ENCODE assay signal across 9 cellular contexts in the genomic region with DNA sequence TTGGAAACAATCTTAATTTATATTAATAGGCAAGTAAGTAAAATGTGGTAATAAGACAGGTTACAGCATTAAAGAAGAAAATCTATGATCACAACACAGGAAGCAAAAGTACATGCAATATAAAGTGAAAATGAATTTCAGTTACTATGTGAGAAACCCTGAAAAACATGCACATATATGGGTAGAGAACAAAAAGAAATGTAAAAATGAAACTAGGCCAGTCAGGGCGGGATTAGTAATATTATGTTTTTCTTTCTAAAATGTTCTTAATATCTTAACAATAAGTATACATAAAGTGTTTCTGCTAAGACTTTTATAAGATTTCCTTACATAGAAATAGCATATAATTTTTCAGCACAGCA. TPM values are rescaled to one million over a fixed set of nuclear protein-coding genes. Genes with fewer than 3 reads are reported as not detected.
DNase-seq lines count a peak whose midpoint lies in the region; ATAC-seq and TF ChIP-seq lines count a peak whose summit lies in the region.
"Had no signal": no experiment of that assay in that cellular context is flagged by ENCODE, and none has a peak within 500 bp of the region (broad histone marks: within the 10 kb centered on the region; RNA-seq: fewer than 3 reads in every experiment).

No MANE protein-coding gene starts in this region.

- H3K27me3 Mint-ChIP-seq in immature natural killer cell (ENCODE audit: low read depth in 3 of 3), result peaks cover 0 to 3% (median 1%) of the 10 kb centered on the region in 3 donors
- H3K27me3 Mint-ChIP-seq: brain had no signal

- peak overlapping the region; percentile 76 to 94 (median 90) for H3K27ac Mint-ChIP-seq in immature natural killer cell

- POLR2A ChIA-PET in GM10248 (lab: Yijun Ruan, JAX), result interaction anchor here (0.7 to 1.2 kb wide), 2 partner anchors 14 to 15 kb away, joined by 5 read pairs; a partner anchor contains a TSS

- DNase-seq in GM10248 (ENCODE audit: extremely low spot score) (peak; percentile 27), immature natural killer cell (peak; percentile 45 to 51 (median 46)), SIG-M5 treated with dmso at 0.1 percent for 504 hours (lab: John Stamatoyannopoulos, UW; ENCODE audit: unreplicated experiment) (no peak), HuH-7.5 (ENCODE audit: low spot score) (no peak), omental fat pad (ENCODE audit: low spot score) (no peak)
- no peak for DNase-seq in effector CD8-positive, alpha-beta T cell (lab: John Stamatoyannopoulos, UW)

- H3K4me3 Mint-ChIP-seq in immature natural killer cell, result peak overlapping the region; percentile 67 to 86 (median 75)
- H3K4me3 Mint-ChIP-seq: brain had no signal

- ATAC-seq in GM21381 (IDR thresholded peaks at IDR 0.05; ENCODE audit: unreplicated experiment) (peak; percentile 62), HG03460 (IDR thresholded peaks at IDR 0.05; ENCODE audit: unreplicated experiment) (peak; percentile 49), omental fat pad (ENCODE audit: low FRiP score) (no peak)

- H3K4me1 Mint-ChIP-seq in immature natural killer cell, result peaks cover 75 to 100% of the 10 kb centered on the region in 2 donors

- CTCF ChIA-PET in GM10248 (lab: Yijun Ruan, JAX), result interaction anchor here (0.9 to 12.2 kb wide), 3 partner anchors 15 to 738 kb away, joined by 3 to 93 read pairs (median 9); a partner anchor contains a TSS

- H3K36me3 Mint-ChIP-seq in immature natural killer cell, result peaks cover 9 to 27% (median 19%) of the 10 kb centered on the region in 3 donors

- H3K9me3 Mint-ChIP-seq in immature natural killer cell, result peaks cover 0 to 5% (median 0%) of the 10 kb centered on the region in 6 donors

- no peak for TF ChIP-seq CTCF in GM10248 (IDR thresholded peaks at IDR 0.05; ENCODE audit: control extremely low read depth, extremely low read depth, low read depth, missing control alignments)
- no peak for TF ChIP-seq CTCF in omental fat pad (IDR thresholded peaks at IDR 0.05)

RNA-seq across cellular contexts. Expression of a gene that starts 15.6 kb away (rescaled TPM):
- 10 to 100 TPM; 10.7 to 25.6 (median 14.7) TPM for polyA plus RNA-seq in immature natural killer cell
- 10 to 100 TPM in 2 of 4 donors, 1 to 10 TPM in 2; 3.1 to 13.0 (median 10.2) TPM for total RNA-seq in omental fat pad

Comparison
In these comparisons a context has a peak if more than half of its experiments do, and no peak if none do; other contexts are left out.
1. DNase-seq: peak in GM10248 (single experiment) and immature natural killer cell (3 of 3); none in effector CD8-positive, alpha-beta T cell (single experiment), SIG-M5 treated with dmso at 0.1 percent for 504 hours (single experiment), HuH-7.5 (single experiment) and omental fat pad (single experiment).